In the genomic region with DNA sequence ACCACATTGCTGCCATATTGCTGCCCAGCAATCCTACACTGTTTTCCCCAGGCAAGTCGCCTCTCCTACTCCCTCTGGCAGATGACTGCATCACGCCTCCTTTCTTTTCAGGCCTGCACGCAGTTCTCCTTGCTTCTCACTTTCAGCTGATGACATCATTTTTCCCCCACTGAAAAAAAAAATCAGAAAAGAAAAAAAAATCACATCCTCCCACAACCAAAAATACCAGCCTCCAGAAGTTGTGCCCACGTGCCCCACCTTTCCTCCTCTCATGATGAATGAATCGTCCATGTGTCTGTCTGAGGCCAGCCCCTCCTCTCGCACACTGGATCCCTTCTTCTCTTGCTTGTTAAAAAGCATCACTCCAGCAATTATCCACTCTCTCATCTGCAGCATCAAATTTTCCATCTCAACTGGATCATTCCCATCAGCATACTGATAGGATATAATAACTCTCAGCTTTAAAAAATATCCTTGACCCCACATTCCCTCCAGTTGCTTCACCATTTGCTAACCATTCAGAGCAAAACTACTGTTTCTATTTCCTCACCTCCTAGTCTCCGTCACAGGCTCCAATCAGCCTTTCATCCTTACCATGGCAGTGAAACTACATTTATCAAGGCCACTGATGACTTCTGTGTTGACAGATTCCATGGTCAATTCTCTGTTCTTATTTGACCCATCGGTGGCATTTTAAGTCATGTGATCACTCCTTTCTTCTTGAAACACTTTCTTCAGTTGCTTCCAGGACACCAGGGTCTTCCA, we compare ENCODE assay signal across 15 cellular contexts. TPM values are rescaled to one million over a fixed set of nuclear protein-coding genes. Genes with fewer than 3 reads are reported as not detected.
DNase-seq lines count a peak whose midpoint lies in the region; ATAC-seq lines count a peak whose summit lies in the region.
"Had no signal": no experiment of that assay in that cellular context is flagged by ENCODE, and none has a peak within 500 bp of the region (broad histone marks: within the 10 kb centered on the region; RNA-seq: fewer than 3 reads in every experiment).

No MANE protein-coding gene starts in this region.

- H2BK12ac ChIP-seq in mesenchymal stem cell (ENCODE audit: low read length in 2 of 2), result no peak overlapping the region

- peak overlapping the region; percentile 30 for H3K27ac Mint-ChIP-seq in activated T-helper 17 cell treated with anti-CD3 and anti-CD28 coated beads, Interleukin-2, amount 50 U/mL, for 72 hours
- H3K27ac Mint-ChIP-seq: HFFc6, natural killer cell had no signal

- H3K4me3 Mint-ChIP-seq in activated T-helper 17 cell treated with anti-CD3 and anti-CD28 coated beads, Interleukin-2, amount 50 U/mL, for 72 hours, result peak overlapping the region; percentile 10
- H3K4me3 Mint-ChIP-seq: HFFc6, natural killer cell had no signal

- peak; percentile 92 for ATAC-seq in activated T-helper 17 cell treated with anti-CD3 and anti-CD28 coated beads, Interleukin-2, amount 50 U/mL, for 72 hours (replicated peaks)
- no peak for ATAC-seq in HG02938 (IDR thresholded peaks at IDR 0.05; ENCODE audit: unreplicated experiment)
- ATAC-seq: gastrocnemius medialis, natural killer cell had no signal

- no peak overlapping the region for H4K91ac ChIP-seq in mesenchymal stem cell (ENCODE audit: low read length)

- no peak overlapping the region for H3K4me3 ChIP-seq in mesenchymal stem cell (ENCODE audit: insufficient read depth in 1 of 2, low read depth in 1 of 2, low read length in 2 of 2)
- H3K4me3 ChIP-seq: gastrocnemius medialis, lung had no signal

- H3K27me3 Mint-ChIP-seq in activated T-helper 17 cell treated with anti-CD3 and anti-CD28 coated beads, Interleukin-2, amount 50 U/mL, for 72 hours, result peaks cover 6% of the 10 kb centered on the region

- H2BK5ac ChIP-seq in mesenchymal stem cell (ENCODE audit: low read depth, low read length, poor library complexity, severe bottlenecking), result no peak overlapping the region

- H4K8ac ChIP-seq in mesenchymal stem cell (ENCODE audit: low read length), result no peak overlapping the region

- H3K4me1 ChIP-seq in mesenchymal stem cell (ENCODE audit: control insufficient read depth, insufficient read depth, low read depth, low read length), result no peaks in the 10 kb centered on the region
- H3K4me1 ChIP-seq: gastrocnemius medialis had no signal

- intact Hi-C loops in head of caudate nucleus (cut with DNase I), result no loop called here

- H3K23ac ChIP-seq in mesenchymal stem cell (ENCODE audit: low read length in 2 of 2), result no peak overlapping the region

- H3K9ac ChIP-seq in mesenchymal stem cell (ENCODE audit: low read length), result no peak overlapping the region

- no peak overlapping the region for H3K14ac ChIP-seq in mesenchymal stem cell (ENCODE audit: low read length in 2 of 2)

- H3K18ac ChIP-seq in mesenchymal stem cell (ENCODE audit: low read depth in 1 of 2, low read length in 2 of 2), result no peak overlapping the region

- peaks cover 11% of the 10 kb centered on the region for H3K4me1 Mint-ChIP-seq in activated T-helper 17 cell treated with anti-CD3 and anti-CD28 coated beads, Interleukin-2, amount 50 U/mL, for 72 hours

- no peak overlapping the region for H3K27ac ChIP-seq in mesenchymal stem cell (ENCODE audit: low read length, poor library complexity, severe bottlenecking)
- H3K27ac ChIP-seq: gastrocnemius medialis had no signal

- no peak overlapping the region for H2BK120ac ChIP-seq in mesenchymal stem cell (ENCODE audit: low read depth, low read length)

- H2AFZ ChIP-seq in mesenchymal stem cell (ENCODE audit: low read depth, low read length), result no peak overlapping the region

- H3K4ac ChIP-seq in mesenchymal stem cell (ENCODE audit: low read depth in 1 of 2, low read length in 2 of 2), result no peak overlapping the region

- WGBS in mesenchymal stem cell, result 76% methylated on average over 8 of the region's 8 CpGs

- DNase-seq in activated CD4-positive, alpha-beta T cell treated with anti-CD3 and anti-CD28 coated beads for 4 hours, result peak; percentile 5
- no peak for DNase-seq in activated CD4-positive, alpha-beta T cell treated with anti-CD3 and anti-CD28 coated beads for 1 hour
- DNase-seq in head of caudate nucleus (peak; percentile 26 to 84 (median 60)), NCI-H187 (lab: John Stamatoyannopoulos, UW) (no peak), mesenchymal stem cell (no peak)
- DNase-seq in stimulated activated CD8-positive, alpha-beta memory T cell treated with anti-CD3 and anti-CD28 coated beads, Interleukin-7, amount 100 ng/mL, for 4 hours (ENCODE audit: low read depth in 2 of 2), result peak; percentile 12 to 26
- DNase-seq: central memory CD4-positive, alpha-beta T cell; gastrocnemius medialis; HFFc6; natural killer cell; NCI-H524 treated with DMSO at 0.1 percent for 48 hours; substantia nigra had no signal

- H3K79me1 ChIP-seq in mesenchymal stem cell (replicated peaks; ENCODE audit: low read length, poor library complexity, severe bottlenecking), result no peaks in the 10 kb centered on the region

- H2BK15ac ChIP-seq in mesenchymal stem cell (ENCODE audit: low read depth, poor library complexity, severe bottlenecking), result no peak overlapping the region

- no peak overlapping the region for H3K4me2 ChIP-seq in mesenchymal stem cell (ENCODE audit: low read length, poor library complexity, severe bottlenecking)

- no peak overlapping the region for H2AK5ac ChIP-seq in mesenchymal stem cell (ENCODE audit: low read length, severe bottlenecking)

- H3K27me3 ChIP-seq in mesenchymal stem cell (ENCODE audit: control insufficient read depth in 1 of 2, insufficient read depth in 1 of 2, low read length in 2 of 2), result peaks cover 30 to 43% of the 10 kb centered on the region in 2 experiments

- no peaks in the 10 kb centered on the region for H3K9me3 ChIP-seq in mesenchymal stem cell (ENCODE audit: control insufficient read depth, low read length)
- H3K9me3 ChIP-seq: gastrocnemius medialis had no signal

- no peaks in the 10 kb centered on the region for H3K36me3 ChIP-seq in mesenchymal stem cell (ENCODE audit: control insufficient read depth in 1 of 2, insufficient read depth in 2 of 2, low read depth in 1 of 2, low read length in 2 of 2)
- H3K36me3 ChIP-seq: gastrocnemius medialis had no signal

- no peaks in the 10 kb centered on the region for H3K9me3 Mint-ChIP-seq in activated T-helper 17 cell treated with anti-CD3 and anti-CD28 coated beads, Interleukin-2, amount 50 U/mL, for 72 hours
- H3K9me3 Mint-ChIP-seq: HFFc6, natural killer cell had no signal

- H3K36me3 Mint-ChIP-seq in activated T-helper 17 cell treated with anti-CD3 and anti-CD28 coated beads, Interleukin-2, amount 50 U/mL, for 72 hours (ENCODE audit: low read depth), result no peaks in the 10 kb centered on the region
- H3K36me3 Mint-ChIP-seq: natural killer cell had no signal

RNA-seq across cellular contexts. Expression of a gene that starts 30.1 kb away (rescaled TPM):
- 10 to 100 TPM; 24.3 to 27.1 TPM for total RNA-seq in activated T-helper 17 cell treated with anti-CD3 and anti-CD28 coated beads, Interleukin-2, amount 50 U/mL, for 72 hours
- polyA plus RNA-seq in mesenchymal stem cell (2013, experiment 1 of 2), result 11.2 TPM
- polyA plus RNA-seq in mesenchymal stem cell (2013, experiment 2 of 2), result 11.2 TPM

RNA-seq across cellular contexts. Expression of a gene that starts 46.1 kb away (rescaled TPM):
- total RNA-seq in activated T-helper 17 cell treated with anti-CD3 and anti-CD28 coated beads, Interleukin-2, amount 50 U/mL, for 72 hours, result 100 to 1,000 TPM; 276 to 391 TPM
- polyA plus RNA-seq in mesenchymal stem cell (2013, experiment 1 of 2), result 121 TPM
- polyA plus RNA-seq in mesenchymal stem cell (2013, experiment 2 of 2), result 123 TPM

Comparison
In these comparisons a context has a peak if more than half of its experiments do, and no peak if none do; other contexts are left out.
1. DNase-seq: peak in activated CD4-positive, alpha-beta T cell treated with anti-CD3 and anti-CD28 coated beads for 4 hours (2 of 2), head of caudate nucleus (42 of 42) and stimulated activated CD8-positive, alpha-beta memory T cell treated with anti-CD3 and anti-CD28 coated beads, Interleukin-7, amount 100 ng/mL, for 4 hours (2 of 2); none in activated CD4-positive, alpha-beta T cell treated with anti-CD3 and anti-CD28 coated beads for 1 hour (single experiment), NCI-H187 (0 of 2) and mesenchymal stem cell (single experiment).